In genomic region chr7:152751449-152752141, GRCh38 we compare ENCODE assay signal across 16 cellular contexts. TPM values are rescaled to one million over a fixed set of nuclear protein-coding genes. Genes with fewer than 3 reads are reported as not detected.
A peak's percentile ranks its signal among the peaks of the same experiment; 100 is the strongest.
DNase-seq lines count a peak whose midpoint lies in the region; ATAC-seq and TF ChIP-seq lines count a peak whose summit lies in the region.
"Had no signal": no experiment of that assay in that cellular context is flagged by ENCODE, and none has a peak within 500 bp of the region (broad histone marks: within the 10 kb centered on the region; RNA-seq: fewer than 3 reads in every experiment).

No MANE protein-coding gene starts in this region.

- H3K27me3 ChIP-seq in right lobe of liver, result no peaks in the 10 kb centered on the region
- H3K27me3 ChIP-seq: Peyer's patch had no signal

- POLR2A ChIA-PET in naive thymus-derived CD8-positive, alpha-beta T cell (lab: Charles Lee), result no interaction called here

- H3K9me3 Mint-ChIP-seq in naive thymus-derived CD8-positive, alpha-beta T cell, result no peaks in the 10 kb centered on the region
- H3K9me3 Mint-ChIP-seq in activated T-cell treated with anti-CD3 and anti-CD28 coated beads, Interleukin-2, amount 50 U/mL, for 72 hours, result no peaks in the 10 kb centered on the region
- H3K9me3 Mint-ChIP-seq: activated CD4-positive, alpha-beta T cell treated with anti-CD3 and anti-CD28 coated beads, Interleukin-2, amount 10 ng/mL, durations not matched to agents 24 days and 14 days; CD8-positive, alpha-beta T cell; T-helper 2 cell treated with Interferon-gamma antibody and Interleukin-4, amounts not matched to agents 5 μg/mL and 100 μg/mL, for 36 hours had no signal

- no peaks in the 10 kb centered on the region for H3K9me3 ChIP-seq in right lobe of liver
- H3K9me3 ChIP-seq: Peyer's patch had no signal

- no peak for DNase-seq in right lobe of liver
- no peak for DNase-seq in naive thymus-derived CD8-positive, alpha-beta T cell
- no peak for DNase-seq in activated effector memory CD4-positive, alpha-beta T cell treated with anti-CD3 and anti-CD28 coated beads, Interleukin-2, amount 50 U/mL, for 16 hours
- no peak for DNase-seq in activated T-cell treated with anti-CD3 and anti-CD28 coated beads, Interleukin-2, amount 50 U/mL, for 72 hours
- DNase-seq: activated CD4-positive, alpha-beta T cell treated with anti-CD3 and anti-CD28 coated beads, Interleukin-2, amount 10 ng/mL, durations not matched to agents 24 days and 14 days; anterior cingulate cortex; CD8-positive, alpha-beta T cell; mesendoderm; MM.1S; NCI-H226; Peyer's patch had no signal

- H3K4me1 ChIP-seq in right lobe of liver, result no peaks in the 10 kb centered on the region
- H3K4me1 ChIP-seq: Peyer's patch had no signal

- H3K27me3 Mint-ChIP-seq in naive thymus-derived CD8-positive, alpha-beta T cell, result peaks cover 0 to 7% (median 0%) of the 10 kb centered on the region in 5 donors
- no peaks in the 10 kb centered on the region for H3K27me3 Mint-ChIP-seq in activated T-cell treated with anti-CD3 and anti-CD28 coated beads, Interleukin-2, amount 50 U/mL, for 72 hours (ENCODE audit: low read depth)

- H3K4me3 Mint-ChIP-seq in naive thymus-derived CD8-positive, alpha-beta T cell, result no peak overlapping the region
- no peak overlapping the region for H3K4me3 Mint-ChIP-seq in activated T-cell treated with anti-CD3 and anti-CD28 coated beads, Interleukin-2, amount 50 U/mL, for 72 hours
- H3K4me3 Mint-ChIP-seq: activated CD4-positive, alpha-beta T cell treated with anti-CD3 and anti-CD28 coated beads, Interleukin-2, amount 10 ng/mL, durations not matched to agents 24 days and 14 days; CD8-positive, alpha-beta T cell; T-helper 2 cell treated with Interferon-gamma antibody and Interleukin-4, amounts not matched to agents 5 μg/mL and 100 μg/mL, for 36 hours had no signal

- TF ChIP-seq CTCF in right lobe of liver (IDR thresholded peaks at IDR 0.05), result no peak

- 51% methylated on average over 3 of the region's 3 CpGs for WGBS in right lobe of liver (ENCODE audit: insufficient coverage, low coverage, low lambda C conversion rate, missing lambda C conversion rate)

- no peaks in the 10 kb centered on the region for H3K4me1 Mint-ChIP-seq in naive thymus-derived CD8-positive, alpha-beta T cell
- H3K4me1 Mint-ChIP-seq in activated T-cell treated with anti-CD3 and anti-CD28 coated beads, Interleukin-2, amount 50 U/mL, for 72 hours (ENCODE audit: low read depth), result no peaks in the 10 kb centered on the region
- H3K4me1 Mint-ChIP-seq: activated CD4-positive, alpha-beta T cell treated with anti-CD3 and anti-CD28 coated beads, Interleukin-2, amount 10 ng/mL, durations not matched to agents 24 days and 14 days had no signal

- no peaks in the 10 kb centered on the region for H3K36me3 Mint-ChIP-seq in naive thymus-derived CD8-positive, alpha-beta T cell
- H3K36me3 Mint-ChIP-seq in activated T-cell treated with anti-CD3 and anti-CD28 coated beads, Interleukin-2, amount 50 U/mL, for 72 hours (ENCODE audit: insufficient read depth in 2 of 2), result no peaks in the 10 kb centered on the region
- H3K36me3 Mint-ChIP-seq: CD8-positive, alpha-beta T cell had no signal

- intact Hi-C loops in right lobe of liver (cut with DNase I), result no loop called here

- H3K4me3 ChIP-seq in right lobe of liver, result no peak overlapping the region
- H3K4me3 ChIP-seq: Peyer's patch, skin epidermis had no signal

- H3K27ac Mint-ChIP-seq in naive thymus-derived CD8-positive, alpha-beta T cell, result no peak overlapping the region
- no peak overlapping the region for H3K27ac Mint-ChIP-seq in activated T-cell treated with anti-CD3 and anti-CD28 coated beads, Interleukin-2, amount 50 U/mL, for 72 hours
- H3K27ac Mint-ChIP-seq: activated CD4-positive, alpha-beta T cell treated with anti-CD3 and anti-CD28 coated beads, Interleukin-2, amount 10 ng/mL, durations not matched to agents 24 days and 14 days; CD8-positive, alpha-beta T cell; T-helper 2 cell treated with Interferon-gamma antibody and Interleukin-4, amounts not matched to agents 5 μg/mL and 100 μg/mL, for 36 hours had no signal

- no peaks in the 10 kb centered on the region for H3K36me3 ChIP-seq in right lobe of liver
- H3K36me3 ChIP-seq: Peyer's patch had no signal

- no peak for TF ChIP-seq POLR2A in right lobe of liver (IDR thresholded peaks at IDR 0.05)

- ATAC-seq in GM19023 (IDR thresholded peaks at IDR 0.05; ENCODE audit: unreplicated experiment) (peak; percentile 57), GM21786 (IDR thresholded peaks at IDR 0.05; ENCODE audit: unreplicated experiment) (peak; percentile 77), HG03571 (IDR thresholded peaks at IDR 0.05; ENCODE audit: unreplicated experiment) (peak; percentile 75), right lobe of liver (peak in 3 of 4 donors; percentile 18 to 76 (median 50))
- no peak for ATAC-seq in naive thymus-derived CD8-positive, alpha-beta T cell
- ATAC-seq in activated T-cell treated with anti-CD3 and anti-CD28 coated beads, Interleukin-2, amount 50 U/mL, for 72 hours (replicated peaks in 1 of 2), result no peak
- ATAC-seq: CD8-positive, alpha-beta T cell had no signal

- H3K27ac ChIP-seq in right lobe of liver, result no peak overlapping the region
- H3K27ac ChIP-seq: Peyer's patch, skin epidermis had no signal

RNA-seq across cellular contexts. Expression of gene ACTR3B, which starts 8.0 kb away (rescaled TPM):
- total RNA-seq in right lobe of liver, result 1 to 10 TPM; 5.3 to 7.0 (median 6.1) TPM
- 10 to 100 TPM in 1 of 2 experiments, 1 to 10 TPM in 1; 8.4 to 11.1 TPM for total RNA-seq in naive thymus-derived CD8-positive, alpha-beta T cell
- polyA plus RNA-seq in naive thymus-derived CD8-positive, alpha-beta T cell, result 10 to 100 TPM in 1 of 3 donors, 1 to 10 TPM in 2; 4.0 to 12.2 (median 8.1) TPM
- 1 to 10 TPM; 8.0 to 8.2 TPM for total RNA-seq in activated T-cell treated with anti-CD3 and anti-CD28 coated beads, Interleukin-2, amount 50 U/mL, for 72 hours

Comparison
In these comparisons a context has a peak if more than half of its experiments do, and no peak if none do; other contexts are left out.
1. ATAC-seq: peak in GM19023 (single experiment), GM21786 (single experiment), HG03571 (single experiment) and right lobe of liver (3 of 4); none in naive thymus-derived CD8-positive, alpha-beta T cell (0 of 2) and activated T-cell treated with anti-CD3 and anti-CD28 coated beads, Interleukin-2, amount 50 U/mL, for 72 hours (0 of 2).